ENCODE assay signal across 8 cellular contexts in genomic region chr3:150763122-150763840, GRCh38. TPM values are rescaled to one million over a fixed set of nuclear protein-coding genes. Genes with fewer than 3 reads are reported as not detected.
DNase-seq lines count a peak whose midpoint lies in the region; ATAC-seq and TF ChIP-seq lines count a peak whose summit lies in the region.

TSS of gene SIAH2 (minus strand) at chr3:150763169. CDS start at chr3:150762849, 320 bp downstream.

- H3K27me3 ChIP-seq in right cardiac atrium (ENCODE audit: control insufficient read depth, insufficient read depth) (no peaks in the 10 kb centered on the region), rectal smooth muscle tissue (ENCODE audit: control insufficient read depth, insufficient read depth, low read length) (no peaks in the 10 kb centered on the region), vagina (no peaks in the 10 kb centered on the region)

- intact Hi-C loops in T-helper 2 cell treated with Interferon-gamma antibody and Interleukin-4, amounts not matched to agents 100 ng/mL and 5 ng/mL, for 36 hours (cut with micrococcal nuclease), result loop anchor here (1.0 to 10.0 kb wide), 11 partner anchors 21 to 950 kb away; partner anchors contain the start of genes EIF2A, ERICH6, GPR171 and MED12L
- intact Hi-C loops in right cardiac atrium (cut with DNase I), result no loop called here
- intact Hi-C loops in vagina (cut with DNase I), result loop anchor here (5.0 kb wide), 2 partner anchors 41 to 161 kb away; partner anchors contain the start of gene SELENOT

- peak within 1 kb of the TSS; percentile 98 for H3K27ac ChIP-seq in right cardiac atrium (ENCODE audit: low read length)
- H3K27ac ChIP-seq in rectal smooth muscle tissue (ENCODE audit: low read depth, low read length), result peak within 1 kb of the TSS; percentile 96
- H3K27ac ChIP-seq in vagina, result peak within 1 kb of the TSS; percentile 99

- H3K9ac ChIP-seq in rectal smooth muscle tissue (ENCODE audit: low read length), result peak within 1 kb of the TSS; percentile 94

- peak in 1 of 2 donors; percentile 86 for TF ChIP-seq POLR2A in vagina (IDR thresholded peaks at IDR 0.05)

- H3K4me3 ChIP-seq in right cardiac atrium (ENCODE audit: low read length) (peak within 1 kb of the TSS; percentile 93), rectal smooth muscle tissue (ENCODE audit: low read length) (peak within 1 kb of the TSS; percentile 94), vagina (peak within 1 kb of the TSS; percentile 77 to 96)

- WGBS in right cardiac atrium, result under 1% methylated on average over 70 of the region's 70 CpGs

- H3K4me1 ChIP-seq in right cardiac atrium (ENCODE audit: control insufficient read depth, insufficient read depth, low read length), result no peaks in the 10 kb centered on the region
- peaks cover 4% of the 10 kb centered on the region for H3K4me1 ChIP-seq in rectal smooth muscle tissue (ENCODE audit: control insufficient read depth, insufficient read depth, low read length)
- H3K4me1 ChIP-seq in vagina, result peaks cover 41% of the 10 kb centered on the region

- H3K9me3 ChIP-seq in right cardiac atrium (ENCODE audit: control insufficient read depth, low read length), result no peaks in the 10 kb centered on the region
- H3K9me3 ChIP-seq in vagina, result no peaks in the 10 kb centered on the region

- DNase-seq in NCI-H1694 (lab: John Stamatoyannopoulos, UW) (peak; percentile 81), anterior cingulate cortex (lab: John Stamatoyannopoulos, UW) (peak; percentile 24 to 100 (median 95)), right cardiac atrium (peak; percentile 95 to 97 (median 97)), vagina (ENCODE audit: extremely low spot score in 2 of 2) (peak in 1 of 2 donors; percentile 99)

- no peaks in the 10 kb centered on the region for H3K36me3 ChIP-seq in rectal smooth muscle tissue (ENCODE audit: control insufficient read depth, insufficient read depth, low read length)
- H3K36me3 ChIP-seq in vagina, result no peaks in the 10 kb centered on the region

- ATAC-seq in GM18498 (IDR thresholded peaks at IDR 0.05; ENCODE audit: unreplicated experiment), result peak; percentile 72
- peak; percentile 38 for ATAC-seq in HG02870 (IDR thresholded peaks at IDR 0.05; ENCODE audit: unreplicated experiment)
- ATAC-seq in right cardiac atrium, result peak; percentile 95 to 96

- TF ChIP-seq CTCF in vagina (IDR thresholded peaks at IDR 0.05), result no peak

RNA-seq across cellular contexts. Expression of gene SIAH2, which starts in this region (rescaled TPM):
- 31.5 and 33.4 TPM in 2 replicates for total RNA-seq in T-helper 2 cell treated with Interferon-gamma antibody and Interleukin-4, amounts not matched to agents 100 ng/mL and 5 ng/mL, for 36 hours
- 10 to 100 TPM; 15.4 to 18.6 (median 18.2) TPM for total RNA-seq in right cardiac atrium
- polyA plus RNA-seq in right cardiac atrium, result 9.9 TPM
- 71.0 TPM for total RNA-seq in vagina

Comparison
In these comparisons a context has a peak if more than half of its experiments do, and no peak if none do; other contexts are left out.
1. ATAC-seq: peak in every context shown above with its lines; median percentile 96 in right cardiac atrium; 72 in GM18498; 38 in HG02870.
2. intact Hi-C loops: an anchor here in T-helper 2 cell treated with Interferon-gamma antibody and Interleukin-4, amounts not matched to agents 100 ng/mL and 5 ng/mL, for 36 hours (1.0 to 10.0 kb wide) and vagina (5.0 kb wide); none called in right cardiac atrium.